8 cellular contexts compared by ENCODE assay signal in the genomic region with DNA sequence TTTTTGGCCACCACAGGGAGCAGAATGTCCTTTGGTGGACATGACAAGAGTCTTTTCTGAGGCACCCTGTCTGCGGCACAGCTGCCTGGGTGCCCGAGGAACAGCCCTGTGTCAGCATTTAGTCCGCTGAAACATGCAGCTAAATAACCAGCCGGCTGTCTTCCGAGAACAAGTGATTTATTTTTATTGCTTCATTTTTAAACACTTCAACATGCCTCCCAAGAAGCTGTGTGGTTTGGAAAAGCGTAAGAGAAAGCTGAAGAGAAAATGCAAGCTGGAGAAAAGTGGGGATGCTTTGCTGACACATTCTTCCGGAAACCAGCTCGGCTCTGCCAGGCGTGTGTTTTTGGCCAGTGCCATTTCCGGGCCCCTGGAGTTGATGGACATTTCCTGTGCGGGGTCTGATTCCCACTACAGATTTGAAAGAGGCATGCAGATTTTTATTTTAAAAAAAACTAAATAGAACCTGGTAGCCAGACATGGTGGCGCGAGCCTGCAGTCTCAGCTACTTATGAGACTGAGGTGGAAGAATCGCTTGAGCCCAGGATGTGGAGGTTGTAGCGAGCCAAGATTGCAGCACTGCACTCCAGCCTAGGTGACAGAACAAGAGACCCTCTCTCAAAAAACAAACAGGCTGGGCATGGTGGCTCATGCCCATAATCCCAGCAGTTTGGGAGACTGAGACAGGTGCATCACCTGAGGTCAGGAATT.
DNase-seq lines count a peak whose midpoint lies in the region; ATAC-seq lines count a peak whose summit lies in the region.

No MANE protein-coding gene starts in this region.

- peaks cover 31% of the 10 kb centered on the region for H3K4me1 Mint-ChIP-seq in dendritic cell treated with granulocyte-macrophage colony-stimulating factor and Interleukin-4, amounts not matched to agents 40 ng/mL and 50 ng/mL, for 4 days (ENCODE audit: low read depth)
- peaks cover 5 to 22% (median 9%) of the 10 kb centered on the region in 7 donors for H3K4me1 Mint-ChIP-seq in naive thymus-derived CD4-positive, alpha-beta T cell

- POLR2A ChIA-PET in naive thymus-derived CD4-positive, alpha-beta T cell (lab: Charles Lee), result no interaction called here

- no peaks in the 10 kb centered on the region for H3K36me3 ChIP-seq in naive thymus-derived CD4-positive, alpha-beta T cell (ENCODE audit: control insufficient read depth in 2 of 3, insufficient read depth in 3 of 3, low read length in 3 of 3)

- peaks cover 9% of the 10 kb centered on the region for H3K36me3 Mint-ChIP-seq in dendritic cell treated with granulocyte-macrophage colony-stimulating factor and Interleukin-4, amounts not matched to agents 40 ng/mL and 50 ng/mL, for 4 days (ENCODE audit: low read depth)
- peaks cover 0 to 4% (median 0%) of the 10 kb centered on the region in 5 donors for H3K36me3 Mint-ChIP-seq in naive thymus-derived CD4-positive, alpha-beta T cell

- intact Hi-C loops in dendritic cell treated with granulocyte-macrophage colony-stimulating factor and Interleukin-4, amounts not matched to agents 40 ng/mL and 50 ng/mL, for 4 days (cut with micrococcal nuclease), result no loop called here
- intact Hi-C loops in naive thymus-derived CD4-positive, alpha-beta T cell (cut with micrococcal nuclease), result loop anchor here in 1 of 2 donors (10.0 kb wide), 1 partner anchor 51 kb away; no protein-coding TSS in a partner anchor

- peak; percentile 79 for DNase-seq in DMS79 treated with DMSO at 0.1 percent for 48 hours (lab: John Stamatoyannopoulos, UW)
- DNase-seq in RPMI7951 (ENCODE audit: low read depth), result peak; percentile 82
- peak in 2 of 9 donors; percentile 14 to 20 for DNase-seq in naive thymus-derived CD4-positive, alpha-beta T cell
- no peak for DNase-seq in HT-29 (ENCODE audit: low spot score)

- peak overlapping the region; percentile 91 for H3K27ac Mint-ChIP-seq in dendritic cell treated with granulocyte-macrophage colony-stimulating factor and Interleukin-4, amounts not matched to agents 40 ng/mL and 50 ng/mL, for 4 days
- peak overlapping the region in 6 of 9 donors; percentile 14 to 77 (median 34) for H3K27ac Mint-ChIP-seq in naive thymus-derived CD4-positive, alpha-beta T cell

- peak overlapping the region; percentile 24 for H3K4me3 ChIP-seq in naive thymus-derived CD4-positive, alpha-beta T cell (ENCODE audit: low read length)

- no peaks in the 10 kb centered on the region for H3K27me3 ChIP-seq in naive thymus-derived CD4-positive, alpha-beta T cell (ENCODE audit: control insufficient read depth in 2 of 2, insufficient read depth in 2 of 2, low read length in 2 of 2)

- H3K27ac ChIP-seq in naive thymus-derived CD4-positive, alpha-beta T cell (ENCODE audit: low read depth, low read length), result no peak overlapping the region

- ATAC-seq in naive thymus-derived CD4-positive, alpha-beta T cell, result peak; percentile 27
- ATAC-seq in HG02763 (IDR thresholded peaks at IDR 0.05; ENCODE audit: unreplicated experiment) (no peak), GM18870 (IDR thresholded peaks at IDR 0.05; ENCODE audit: unreplicated experiment) (no peak), GM21423 (IDR thresholded peaks at IDR 0.05; ENCODE audit: unreplicated experiment) (no peak)

- H3K27me3 Mint-ChIP-seq in dendritic cell treated with granulocyte-macrophage colony-stimulating factor and Interleukin-4, amounts not matched to agents 40 ng/mL and 50 ng/mL, for 4 days, result peaks cover 1% of the 10 kb centered on the region
- no peaks in the 10 kb centered on the region for H3K27me3 Mint-ChIP-seq in naive thymus-derived CD4-positive, alpha-beta T cell

- CTCF ChIA-PET in naive thymus-derived CD4-positive, alpha-beta T cell (lab: Charles Lee), result interaction anchor here (0.6 to 2.4 kb wide), 4 partner anchors 80 to 176 kb away, joined by 3 to 5 read pairs (median 3); no protein-coding TSS in a partner anchor

- H3K9me3 ChIP-seq in naive thymus-derived CD4-positive, alpha-beta T cell (ENCODE audit: control insufficient read depth in 2 of 3, low read length in 3 of 3), result no peaks in the 10 kb centered on the region

- H3K4me1 ChIP-seq in naive thymus-derived CD4-positive, alpha-beta T cell (ENCODE audit: control insufficient read depth in 2 of 2, insufficient read depth in 2 of 2, low read length in 2 of 2), result no peaks in the 10 kb centered on the region

- peak overlapping the region; percentile 75 for H3K4me3 Mint-ChIP-seq in dendritic cell treated with granulocyte-macrophage colony-stimulating factor and Interleukin-4, amounts not matched to agents 40 ng/mL and 50 ng/mL, for 4 days
- H3K4me3 Mint-ChIP-seq in naive thymus-derived CD4-positive, alpha-beta T cell, result peak overlapping the region; percentile 70 to 87 (median 79)

- H3K9me3 Mint-ChIP-seq in dendritic cell treated with granulocyte-macrophage colony-stimulating factor and Interleukin-4, amounts not matched to agents 40 ng/mL and 50 ng/mL, for 4 days, result peaks cover 12% of the 10 kb centered on the region
- H3K9me3 Mint-ChIP-seq in naive thymus-derived CD4-positive, alpha-beta T cell, result peaks cover 0 to 3% (median 0%) of the 10 kb centered on the region in 11 donors
